In the genomic region with DNA sequence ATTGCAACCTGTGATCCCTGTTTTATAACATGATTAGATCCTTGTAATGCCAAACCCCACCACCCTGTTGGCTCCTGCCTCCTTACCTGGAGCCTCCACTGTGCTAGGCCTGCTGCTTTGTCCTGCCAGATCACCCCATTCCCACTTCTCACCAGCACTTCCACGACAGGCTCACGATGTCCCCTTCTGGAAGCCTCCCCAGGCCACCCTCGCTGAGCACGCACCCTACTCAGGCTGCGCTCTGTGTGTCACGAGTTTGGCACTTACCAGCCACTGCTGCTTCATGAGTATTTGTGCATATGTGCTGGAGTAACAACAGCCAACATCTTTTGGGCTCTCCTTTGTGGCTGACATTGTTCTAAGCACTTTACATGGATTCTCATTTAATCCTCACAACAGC, we compare ENCODE assay signal across 20 cellular contexts. TPM values are rescaled to one million over a fixed set of nuclear protein-coding genes. Genes with fewer than 3 reads are reported as not detected.
DNase-seq lines count a peak whose midpoint lies in the region; ATAC-seq and TF ChIP-seq lines count a peak whose summit lies in the region.
"Had no signal": no experiment of that assay in that cellular context is flagged by ENCODE, and none has a peak within 500 bp of the region (broad histone marks: within the 10 kb centered on the region; RNA-seq: fewer than 3 reads in every experiment).

No MANE protein-coding gene starts in this region.

- TF ChIP-seq CTCF in brain (conservative IDR thresholded peaks at IDR 0.05) (no peak), neural crest cell (conservative IDR thresholded peaks at IDR 0.05) (no peak), testis (IDR thresholded peaks at IDR 0.05) (no peak)

- H3K27ac ChIP-seq in SK-N-MC, result 0 out of 2 replicates have a peak overlapping the region, but pooled peaks have one; percentile 14
- no peak overlapping the region for H3K27ac ChIP-seq in testis
- H3K27ac ChIP-seq: HL-60, KMS-11 had no signal

- H3K4me3 ChIP-seq in SK-N-MC, result no peak overlapping the region
- no peak overlapping the region for H3K4me3 ChIP-seq in testis

- no peaks in the 10 kb centered on the region for H3K9me3 Mint-ChIP-seq in brain
- H3K9me3 Mint-ChIP-seq in neural crest cell, result no peaks in the 10 kb centered on the region
- H3K9me3 Mint-ChIP-seq: CD4-positive, alpha-beta memory T cell; IgD-negative memory B cell had no signal

- peaks cover 98% of the 10 kb centered on the region for H3K36me3 ChIP-seq in SK-N-MC (ENCODE audit: insufficient read depth, low read length)
- no peaks in the 10 kb centered on the region for H3K36me3 ChIP-seq in testis (ENCODE audit: low read depth, missing control alignments)

- no peak for DNase-seq in SK-N-MC (ENCODE audit: low read depth, low spot score)
- DNase-seq in neural crest cell (ENCODE audit: low read depth, low spot score), result no peak
- DNase-seq in testis, result peak; percentile 25
- DNase-seq in NK-92 (lab: John Stamatoyannopoulos, UW; ENCODE audit: unreplicated experiment), result no peak
- no peak for DNase-seq in NOMO-1 treated with DMSO at 0.1 percent for 48 hours (lab: John Stamatoyannopoulos, UW; ENCODE audit: unreplicated experiment)
- DNase-seq: C1 segment of cervical spinal cord; CD4-positive, alpha-beta memory T cell; COR-L47; MM.1S; NCI-H2029; NCI-H446 treated with DMSO at 0.1 percent for 48 hours; NCI-H526; NCI-H82; Right ventricle myocardium superior; RPMI8226 had no signal

- TF ChIP-seq POLR2A in testis (IDR thresholded peaks at IDR 0.05), result no peak

- no peaks in the 10 kb centered on the region for H3K9me3 ChIP-seq in SK-N-MC (ENCODE audit: low read depth, low read length)
- no peaks in the 10 kb centered on the region for H3K9me3 ChIP-seq in testis

- H3K4me1 Mint-ChIP-seq in brain (peaks cover 39% of the 10 kb centered on the region), neural crest cell (peaks cover 31% of the 10 kb centered on the region)
- H3K4me1 Mint-ChIP-seq: CD4-positive, alpha-beta memory T cell; IgD-negative memory B cell had no signal

- H3K36me3 Mint-ChIP-seq in brain, result peaks cover 47% of the 10 kb centered on the region
- H3K36me3 Mint-ChIP-seq in neural crest cell (ENCODE audit: low read depth), result peaks cover 11% of the 10 kb centered on the region

- H3K27me3 Mint-ChIP-seq in brain (no peaks in the 10 kb centered on the region), neural crest cell (ENCODE audit: low read depth) (no peaks in the 10 kb centered on the region)
- H3K27me3 Mint-ChIP-seq: CD4-positive, alpha-beta memory T cell; IgD-negative memory B cell had no signal

- no peaks in the 10 kb centered on the region for H3K4me1 ChIP-seq in testis

- WGBS in testis, 2 donors, result 76 to 95% methylated on average over 6 of the region's 6 CpGs

- no peak overlapping the region for H3K9ac ChIP-seq in SK-N-MC (ENCODE audit: insufficient read length)
- H3K9ac ChIP-seq: KMS-11 had no signal

- no peak for ATAC-seq in GM21515 (IDR thresholded peaks at IDR 0.05; ENCODE audit: unreplicated experiment)

- intact Hi-C loops in testis (cut with DNase I; ENCODE audit: low total_unique reads), result no loop called here

- peak overlapping the region; percentile 56 to 92 (median 65) for H3K27ac Mint-ChIP-seq in brain
- H3K27ac Mint-ChIP-seq in neural crest cell (ENCODE audit: unreplicated experiment), result peak overlapping the region; percentile 77

- H3K27me3 ChIP-seq in testis, result no peaks in the 10 kb centered on the region

- no peak overlapping the region for H3K4me3 Mint-ChIP-seq in brain
- H3K4me3 Mint-ChIP-seq in neural crest cell, result no peak overlapping the region
- H3K4me3 Mint-ChIP-seq: CD4-positive, alpha-beta memory T cell; IgD-negative memory B cell had no signal

RNA-seq across cellular contexts. Expression of gene PDIA5, which starts 58.1 kb away (rescaled TPM):
- polyA plus RNA-seq in brain (ENCODE audit: insufficient read depth, low read depth, low replicate concordance) (12.3 TPM), testis (ENCODE audit: insufficient read depth, low read depth, low replicate concordance) (49.6 TPM)
- total RNA-seq in neural crest cell (14.2 and 17.7 TPM in 2 replicates), testis (10 to 100 TPM; 76.0 to 76.8 TPM)
